In the genomic region with DNA sequence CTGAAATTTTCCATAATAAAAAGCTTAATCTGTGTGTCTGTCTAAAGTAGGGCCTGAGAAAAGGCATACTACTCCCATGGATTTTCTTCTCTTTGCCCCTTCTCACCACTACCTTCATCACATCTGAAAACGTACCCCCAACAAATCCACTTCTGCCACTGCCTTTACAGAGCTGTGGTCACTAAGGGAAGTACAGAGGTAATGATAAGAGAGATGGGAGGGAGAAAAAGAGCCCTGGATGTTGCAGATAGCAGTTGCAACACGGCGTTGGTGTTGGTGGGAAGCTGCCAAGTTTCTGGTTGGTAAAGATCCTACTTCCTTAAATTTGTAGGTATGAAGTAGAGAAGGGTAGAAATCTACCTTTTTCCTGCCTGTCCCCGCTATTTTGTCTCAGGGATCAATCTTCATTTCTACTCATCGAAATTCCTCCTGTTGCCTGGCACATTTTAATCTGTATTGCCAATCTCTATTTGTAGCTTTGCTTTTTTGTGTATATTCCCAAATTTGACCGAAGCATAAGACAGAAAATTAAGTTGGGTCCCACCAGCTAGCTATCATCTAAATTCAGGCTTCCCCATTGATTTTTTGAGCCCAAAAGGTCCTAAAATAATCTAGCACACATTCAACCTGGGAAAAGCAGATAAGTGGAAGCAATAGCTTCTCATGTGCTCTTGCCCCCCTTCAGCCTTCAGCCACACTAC, we compare ENCODE assay signal across 1 cellular context.
A peak's percentile ranks its signal among the peaks of the same experiment; 100 is the strongest.
TF ChIP-seq lines count a peak whose summit lies in the region.

No MANE protein-coding gene starts in this region.

TF ChIP-seq in K562, 482 proteins besides CTCF, POLR2A, EP300 and RAD21 (continued from another document and continues in another):
- TF ChIP-seq, protein P1, sequence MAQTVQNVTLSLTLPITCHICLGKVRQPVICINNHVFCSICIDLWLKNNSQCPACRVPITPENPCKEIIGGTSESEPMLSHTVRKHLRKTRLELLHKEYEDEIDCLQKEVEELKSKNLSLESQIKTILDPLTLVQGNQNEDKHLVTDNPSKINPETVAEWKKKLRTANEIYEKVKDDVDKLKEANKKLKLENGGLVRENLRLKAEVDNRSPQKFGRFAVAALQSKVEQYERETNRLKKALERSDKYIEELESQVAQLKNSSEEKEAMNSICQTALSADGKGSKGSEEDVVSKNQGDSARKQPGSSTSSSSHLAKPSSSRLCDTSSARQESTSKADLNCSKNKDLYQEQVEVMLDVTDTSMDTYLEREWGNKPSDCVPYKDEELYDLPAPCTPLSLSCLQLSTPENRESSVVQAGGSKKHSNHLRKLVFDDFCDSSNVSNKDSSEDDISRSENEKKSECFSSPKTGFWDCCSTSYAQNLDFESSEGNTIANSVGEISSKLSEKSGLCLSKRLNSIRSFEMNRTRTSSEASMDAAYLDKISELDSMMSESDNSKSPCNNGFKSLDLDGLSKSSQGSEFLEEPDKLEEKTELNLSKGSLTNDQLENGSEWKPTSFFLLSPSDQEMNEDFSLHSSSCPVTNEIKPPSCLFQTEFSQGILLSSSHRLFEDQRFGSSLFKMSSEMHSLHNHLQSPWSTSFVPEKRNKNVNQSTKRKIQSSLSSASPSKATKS (CRISPR knock-in tag; IDR thresholded peaks at IDR 0.05): no peak
- TF ChIP-seq ZNF146 (CRISPR knock-in tag; IDR thresholded peaks at IDR 0.05; ENCODE audit: unreplicated experiment) (no peak), GATAD2B (IDR thresholded peaks at IDR 0.05; ENCODE audit: borderline replicate concordance) (no peak), TCF3 (CRISPR knock-in tag; IDR thresholded peaks at IDR 0.05) (peak; percentile 91), ZNF449 (CRISPR knock-in tag; IDR thresholded peaks at IDR 0.05) (no peak), ZNF436 (CRISPR knock-in tag; IDR thresholded peaks at IDR 0.05) (no peak), ELF4 (CRISPR knock-in tag; IDR thresholded peaks at IDR 0.05) (peak; percentile 93), CHD1 (IDR thresholded peaks at IDR 0.05; ENCODE audit: low read length) (peak; percentile 43), SRSF7 (optimal IDR thresholded peaks at IDR 0.05; ENCODE audit: low read depth, low read length) (no peak), CBX3 (IDR thresholded peaks at IDR 0.05; ENCODE audit: borderline replicate concordance in 1 of 2, low read length in 2 of 2) (peak in 1 of 2 experiments; percentile 56; a peak in 2 of 3 replicates), NR2C1 (IDR thresholded peaks at IDR 0.05) (no peak), NR2C1 (tag; IDR thresholded peaks at IDR 0.05) (peak; percentile 42; the same call in 1 of the 2 replicates), ZFP36 (IDR thresholded peaks at IDR 0.05; ENCODE audit: low read depth, low read length, partially characterized antibody) (no peak), ZNF830 (CRISPR knock-in tag; IDR thresholded peaks at IDR 0.05) (no peak), HNRNPK (IDR thresholded peaks at IDR 0.05; ENCODE audit: low read depth, low read length, poor library complexity, severe bottlenecking) (no peak), RHOXF2B (CRISPR knock-in tag; conservative IDR thresholded peaks at IDR 0.05) (no peak), TRIM25 (IDR thresholded peaks at IDR 0.05; ENCODE audit: borderline replicate concordance) (no peak), ZNF57 (CRISPR knock-in tag; IDR thresholded peaks at IDR 0.05) (no peak), HDAC3 (IDR thresholded peaks at IDR 0.05; ENCODE audit: borderline replicate concordance, partially characterized antibody) (peak; percentile 77), HOXB6 (CRISPR knock-in tag; IDR thresholded peaks at IDR 0.05; ENCODE audit: borderline replicate concordance) (no peak), SMARCC2 (IDR thresholded peaks at IDR 0.05; ENCODE audit: low read depth) (peak; percentile 98), CBX5 (IDR thresholded peaks at IDR 0.05; ENCODE audit: borderline replicate concordance, low read depth) (no peak), NR1H2 (CRISPR knock-in tag; IDR thresholded peaks at IDR 0.05) (no peak), LEF1 (IDR thresholded peaks at IDR 0.05) (peak; percentile 91), RBM25 (IDR thresholded peaks at IDR 0.05; ENCODE audit: low read depth, low read length, severe bottlenecking) (no peak), UBTF (IDR thresholded peaks at IDR 0.05; ENCODE audit: borderline replicate concordance in 1 of 2, low read depth in 2 of 2, low read length in 2 of 2) (no peak), CEBPB (tag; IDR thresholded peaks at IDR 0.05) (peak; percentile 99), ZNF217 (CRISPR knock-in tag; IDR thresholded peaks at IDR 0.05) (no peak), CHCHD3 (CRISPR knock-in tag; IDR thresholded peaks at IDR 0.05) (no peak), HMG20A (CRISPR knock-in tag; conservative IDR thresholded peaks at IDR 0.05) (0 out of 2 replicates have a peak, but pooled peaks have one; percentile 8), ZBTB33 (CRISPR knock-in tag; IDR thresholded peaks at IDR 0.05) (0 out of 2 replicates have a peak, but pooled peaks have one; percentile 13), ZNF395 (CRISPR knock-in tag; IDR thresholded peaks at IDR 0.05) (peak; percentile 85; the same call in 1 of the 2 replicates), SIN3A (IDR thresholded peaks at IDR 0.05; ENCODE audit: borderline replicate concordance in 2 of 2, control insufficient read depth in 1 of 2, low read depth in 2 of 2, low read length in 2 of 2) (no peak)
- TF ChIP-seq, protein P2, sequence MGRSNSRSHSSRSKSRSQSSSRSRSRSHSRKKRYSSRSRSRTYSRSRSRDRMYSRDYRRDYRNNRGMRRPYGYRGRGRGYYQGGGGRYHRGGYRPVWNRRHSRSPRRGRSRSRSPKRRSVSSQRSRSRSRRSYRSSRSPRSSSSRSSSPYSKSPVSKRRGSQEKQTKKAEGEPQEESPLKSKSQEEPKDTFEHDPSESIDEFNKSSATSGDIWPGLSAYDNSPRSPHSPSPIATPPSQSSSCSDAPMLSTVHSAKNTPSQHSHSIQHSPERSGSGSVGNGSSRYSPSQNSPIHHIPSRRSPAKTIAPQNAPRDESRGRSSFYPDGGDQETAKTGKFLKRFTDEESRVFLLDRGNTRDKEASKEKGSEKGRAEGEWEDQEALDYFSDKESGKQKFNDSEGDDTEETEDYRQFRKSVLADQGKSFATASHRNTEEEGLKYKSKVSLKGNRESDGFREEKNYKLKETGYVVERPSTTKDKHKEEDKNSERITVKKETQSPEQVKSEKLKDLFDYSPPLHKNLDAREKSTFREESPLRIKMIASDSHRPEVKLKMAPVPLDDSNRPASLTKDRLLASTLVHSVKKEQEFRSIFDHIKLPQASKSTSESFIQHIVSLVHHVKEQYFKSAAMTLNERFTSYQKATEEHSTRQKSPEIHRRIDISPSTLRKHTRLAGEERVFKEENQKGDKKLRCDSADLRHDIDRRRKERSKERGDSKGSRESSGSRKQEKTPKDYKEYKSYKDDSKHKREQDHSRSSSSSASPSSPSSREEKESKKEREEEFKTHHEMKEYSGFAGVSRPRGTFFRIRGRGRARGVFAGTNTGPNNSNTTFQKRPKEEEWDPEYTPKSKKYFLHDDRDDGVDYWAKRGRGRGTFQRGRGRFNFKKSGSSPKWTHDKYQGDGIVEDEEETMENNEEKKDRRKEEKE (IDR thresholded peaks at IDR 0.05; ENCODE audit: borderline replicate concordance in 1 of 2, control insufficient read depth in 1 of 2, low read depth in 2 of 2, low read length in 1 of 2): 0 out of 4 replicates have a peak, but pooled peaks of 1 of the 2 experiments have one; percentile 79
- TF ChIP-seq, protein P3, sequence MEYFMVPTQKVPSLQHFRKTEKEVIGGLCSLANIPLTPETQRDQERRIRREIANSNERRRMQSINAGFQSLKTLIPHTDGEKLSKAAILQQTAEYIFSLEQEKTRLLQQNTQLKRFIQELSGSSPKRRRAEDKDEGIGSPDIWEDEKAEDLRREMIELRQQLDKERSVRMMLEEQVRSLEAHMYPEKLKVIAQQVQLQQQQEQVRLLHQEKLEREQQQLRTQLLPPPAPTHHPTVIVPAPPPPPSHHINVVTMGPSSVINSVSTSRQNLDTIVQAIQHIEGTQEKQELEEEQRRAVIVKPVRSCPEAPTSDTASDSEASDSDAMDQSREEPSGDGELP (CRISPR knock-in tag; IDR thresholded peaks at IDR 0.05; ENCODE audit: borderline replicate concordance): no peak
- TF ChIP-seq, protein P4, sequence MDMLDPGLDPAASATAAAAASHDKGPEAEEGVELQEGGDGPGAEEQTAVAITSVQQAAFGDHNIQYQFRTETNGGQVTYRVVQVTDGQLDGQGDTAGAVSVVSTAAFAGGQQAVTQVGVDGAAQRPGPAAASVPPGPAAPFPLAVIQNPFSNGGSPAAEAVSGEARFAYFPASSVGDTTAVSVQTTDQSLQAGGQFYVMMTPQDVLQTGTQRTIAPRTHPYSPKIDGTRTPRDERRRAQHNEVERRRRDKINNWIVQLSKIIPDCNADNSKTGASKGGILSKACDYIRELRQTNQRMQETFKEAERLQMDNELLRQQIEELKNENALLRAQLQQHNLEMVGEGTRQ (CRISPR knock-in tag; IDR thresholded peaks at IDR 0.05): no peak
- TF ChIP-seq, protein P5, sequence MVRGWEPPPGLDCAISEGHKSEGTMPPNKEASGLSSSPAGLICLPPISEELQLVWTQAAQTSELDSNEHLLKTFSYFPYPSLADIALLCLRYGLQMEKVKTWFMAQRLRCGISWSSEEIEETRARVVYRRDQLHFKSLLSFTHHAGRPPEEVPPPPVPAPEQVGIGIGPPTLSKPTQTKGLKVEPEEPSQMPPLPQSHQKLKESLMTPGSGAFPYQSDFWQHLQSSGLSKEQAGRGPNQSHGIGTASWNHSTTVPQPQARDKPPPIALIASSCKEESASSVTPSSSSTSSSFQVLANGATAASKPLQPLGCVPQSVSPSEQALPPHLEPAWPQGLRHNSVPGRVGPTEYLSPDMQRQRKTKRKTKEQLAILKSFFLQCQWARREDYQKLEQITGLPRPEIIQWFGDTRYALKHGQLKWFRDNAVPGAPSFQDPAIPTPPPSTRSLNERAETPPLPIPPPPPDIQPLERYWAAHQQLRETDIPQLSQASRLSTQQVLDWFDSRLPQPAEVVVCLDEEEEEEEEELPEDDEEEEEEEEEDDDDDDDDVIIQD (CRISPR knock-in tag; IDR thresholded peaks at IDR 0.05): no peak
